In the genomic region with DNA sequence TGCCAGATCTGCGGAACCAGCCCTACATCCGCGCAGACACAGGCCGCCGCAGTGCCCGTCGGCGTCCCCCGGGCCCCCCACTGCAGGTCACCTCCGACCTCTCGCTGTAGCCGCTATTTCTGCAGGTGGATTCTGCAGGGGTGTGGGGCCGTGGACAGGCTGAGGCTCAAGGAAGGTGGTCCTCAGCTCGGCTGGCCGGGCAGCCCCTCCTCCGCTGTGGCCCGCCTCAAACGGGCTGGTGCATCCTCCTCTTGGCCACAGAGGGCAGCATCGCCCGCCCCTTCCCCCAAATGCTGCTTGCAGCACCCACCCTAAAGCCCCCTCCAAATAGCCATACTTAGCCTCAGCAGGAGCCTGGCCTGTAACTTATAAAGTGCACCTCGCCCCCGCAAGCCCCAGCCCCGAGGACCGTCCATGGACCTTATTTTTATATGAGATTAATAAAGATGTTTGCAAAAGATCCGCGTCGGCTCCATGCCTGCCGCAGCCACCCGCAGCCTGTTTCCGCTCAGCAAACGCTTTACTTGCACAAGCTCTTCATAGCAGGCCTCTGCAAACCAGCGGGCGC, we compare ENCODE assay signal across 8 cellular contexts. TPM values are rescaled to one million over a fixed set of nuclear protein-coding genes. Genes with fewer than 3 reads are reported as not detected.
DNase-seq lines count a peak whose midpoint lies in the region; ATAC-seq and TF ChIP-seq lines count a peak whose summit lies in the region.

No MANE protein-coding gene starts in this region.

- H3K9me2 ChIP-seq in Karpas-422 (replicated peaks; ENCODE audit: insufficient read depth, low read length) = no peaks in the 10 kb centered on the region

- H3K36me3 ChIP-seq in DND-41 (ENCODE audit: insufficient read depth, low read length) (peaks cover 63% of the 10 kb centered on the region), Karpas-422 (ENCODE audit: insufficient read depth, low read length) (no peaks in the 10 kb centered on the region), heart left ventricle (peaks cover 0 to 50% (median 6%) of the 10 kb centered on the region in 9 donors)

- DNase-seq in DND-41 = no peak
- peak; percentile 71 for DNase-seq in Karpas-422
- peak; percentile 87 for DNase-seq in activated CD8-positive, alpha-beta T cell treated with anti-CD3 and anti-CD28 coated beads for 36 hours
- DNase-seq in heart left ventricle = peak in 1 of 5 donors; percentile 52
- no peak for DNase-seq in retinal pigment epithelial cell (ENCODE audit: low read depth)
- no peak for DNase-seq in AML-193 (lab: John Stamatoyannopoulos, UW)
- no peak for DNase-seq in NOMO-1 treated with dmso at 0.1 percent for 144 hours (lab: John Stamatoyannopoulos, UW; ENCODE audit: unreplicated experiment)

- POLR2A ChIA-PET in activated CD8-positive, alpha-beta T cell treated with anti-CD3 and anti-CD28 coated beads for 36 hours (lab: Charles Lee) = interaction anchor here (0.7 to 23.2 kb wide), 10 partner anchors 11 to 142 kb away, joined by 3 to 399 read pairs (median 6); a partner anchor contains a TSS

- CTCF ChIA-PET in activated CD8-positive, alpha-beta T cell treated with anti-CD3 and anti-CD28 coated beads for 36 hours (lab: Charles Lee) = interaction anchor here (1.0 to 5.3 kb wide), 11 partner anchors 11 to 111 kb away, joined by 3 to 43 read pairs (median 11); a partner anchor contains a TSS

- H3K4me1 ChIP-seq in DND-41 (ENCODE audit: insufficient read depth, low read length) (no peaks in the 10 kb centered on the region), Karpas-422 (ENCODE audit: low read length) (peaks cover 18% of the 10 kb centered on the region), heart left ventricle (peaks cover 0 to 29% (median 18%) of the 10 kb centered on the region in 12 donors)

- H4K20me1 ChIP-seq in DND-41 (ENCODE audit: insufficient read depth, low read length) = peaks cover 20% of the 10 kb centered on the region
- H4K20me1 ChIP-seq in Karpas-422 (ENCODE audit: insufficient read depth, low read depth, low read length) = no peaks in the 10 kb centered on the region

- H3K4me3 ChIP-seq in DND-41 (ENCODE audit: low read depth in 1 of 2, low read length in 2 of 2) (no peak overlapping the region), Karpas-422 (ENCODE audit: low read length) (peak overlapping the region; percentile 94), heart left ventricle (peak overlapping the region; percentile 24 to 63 (median 54)), retinal pigment epithelial cell (ENCODE audit: low read length) (peak overlapping the region; percentile 62)

- WGBS in heart left ventricle, 4 donors = 5 to 33% (median 17%) methylated on average over 18 to 33 of the region's 33 CpGs

- H3K9ac ChIP-seq in DND-41 (ENCODE audit: low read depth, low read length) (no peak overlapping the region), Karpas-422 (ENCODE audit: low read length) (peak overlapping the region; percentile 91)

- H3K27me3 Mint-ChIP-seq in activated CD8-positive, alpha-beta T cell treated with anti-CD3 and anti-CD28 coated beads for 36 hours = no peaks in the 10 kb centered on the region

- H3K27ac Mint-ChIP-seq in activated CD8-positive, alpha-beta T cell treated with anti-CD3 and anti-CD28 coated beads for 36 hours = peak overlapping the region; percentile 91

- no peak overlapping the region for H2AFZ ChIP-seq in DND-41 (ENCODE audit: low read depth, low read length)
- peak overlapping the region; percentile 88 for H2AFZ ChIP-seq in Karpas-422 (ENCODE audit: low read length)

- no peak for TF ChIP-seq POLR2A in heart left ventricle (IDR thresholded peaks at IDR 0.05)

- H3K4me1 Mint-ChIP-seq in activated CD8-positive, alpha-beta T cell treated with anti-CD3 and anti-CD28 coated beads for 36 hours (ENCODE audit: low read depth) = peaks cover 54% of the 10 kb centered on the region

- peak overlapping the region; percentile 88 for H3K4me3 Mint-ChIP-seq in activated CD8-positive, alpha-beta T cell treated with anti-CD3 and anti-CD28 coated beads for 36 hours

- intact Hi-C loops in activated CD8-positive, alpha-beta T cell treated with anti-CD3 and anti-CD28 coated beads for 36 hours (cut with micrococcal nuclease) = no loop called here
- intact Hi-C loops in heart left ventricle (cut with DNase I) = loop anchor here in 2 of 10 donors (1.0 to 2.0 kb wide), 2 partner anchors 14 to 138 kb away; no protein-coding TSS in a partner anchor

- ATAC-seq in DND-41 (ENCODE audit: insufficient read depth, low read depth) (no peak), heart left ventricle (peak in 3 of 4 donors; percentile 3 to 45 (median 33)), GM18502 (IDR thresholded peaks at IDR 0.05; ENCODE audit: poor library complexity, unreplicated experiment) (no peak)
- ATAC-seq in activated CD8-positive, alpha-beta T cell treated with anti-CD3 and anti-CD28 coated beads for 36 hours = no peak

- H3K27me3 ChIP-seq in DND-41 (ENCODE audit: insufficient read depth, low read length, poor library complexity) (no peaks in the 10 kb centered on the region), Karpas-422 (ENCODE audit: low read length) (no peaks in the 10 kb centered on the region), heart left ventricle (no peaks in the 10 kb centered on the region)

- H3K36me3 Mint-ChIP-seq in activated CD8-positive, alpha-beta T cell treated with anti-CD3 and anti-CD28 coated beads for 36 hours (ENCODE audit: low read depth) = peaks cover 61% of the 10 kb centered on the region

- peak; percentile 13 for TF ChIP-seq CTCF in DND-41 (IDR thresholded peaks at IDR 0.05; ENCODE audit: borderline replicate concordance, extremely low read depth, low read length, poor library complexity, severe bottlenecking)
- TF ChIP-seq CTCF in activated CD8-positive, alpha-beta T cell treated with anti-CD3 and anti-CD28 coated beads for 36 hours (IDR thresholded peaks at IDR 0.05) = peak; percentile 66
- TF ChIP-seq CTCF in heart left ventricle (IDR thresholded peaks at IDR 0.05) = peak in 11 of 12 donors; percentile 23 to 58 (median 42)
- peak; percentile 63 for TF ChIP-seq CTCF in retinal pigment epithelial cell (conservative IDR thresholded peaks at IDR 0.05; ENCODE audit: low read depth, low read length)

- H3K79me2 ChIP-seq in DND-41 (ENCODE audit: insufficient read depth, low read length) (no peaks in the 10 kb centered on the region), Karpas-422 (ENCODE audit: low read length) (peaks cover 8% of the 10 kb centered on the region)

- H3K27ac ChIP-seq in DND-41 (ENCODE audit: low read length) (no peak overlapping the region), Karpas-422 (ENCODE audit: low read length) (peak overlapping the region; percentile 72), heart left ventricle (peak overlapping the region in 10 of 12 donors; percentile 21 to 84 (median 46))

- no peaks in the 10 kb centered on the region for H3K9me3 Mint-ChIP-seq in activated CD8-positive, alpha-beta T cell treated with anti-CD3 and anti-CD28 coated beads for 36 hours

- H3K4me2 ChIP-seq in DND-41 (ENCODE audit: insufficient read depth, low read length) (no peak overlapping the region), Karpas-422 (ENCODE audit: low read depth, low read length, poor library complexity, severe bottlenecking) (peak overlapping the region; percentile 92)

- H3K9me3 ChIP-seq in DND-41 (ENCODE audit: insufficient read depth, low read length, severe bottlenecking) = no peaks in the 10 kb centered on the region
- H3K9me3 ChIP-seq in Karpas-422 (ENCODE audit: low read length) = no peaks in the 10 kb centered on the region
- H3K9me3 ChIP-seq in heart left ventricle = no peaks in the 10 kb centered on the region

RNA-seq across cellular contexts. Expression of a gene that starts 14.9 kb away (rescaled TPM):
- not detected in 2 replicates for total RNA-seq in Karpas-422 (2014; rRNA removed; shearing (Covaris generic); ENCODE audit: low replicate concordance)
- total RNA-seq in activated CD8-positive, alpha-beta T cell treated with anti-CD3 and anti-CD28 coated beads for 36 hours = under 1 TPM; 0.27 to 0.63 TPM
- not detected for total RNA-seq in heart left ventricle
- not detected for polyA plus RNA-seq in heart left ventricle

RNA-seq across cellular contexts. Expression of a gene that starts 25.3 kb away (rescaled TPM):
- not detected in 2 replicates for total RNA-seq in Karpas-422 (2014; rRNA removed; shearing (Covaris generic); ENCODE audit: low replicate concordance)
- total RNA-seq in activated CD8-positive, alpha-beta T cell treated with anti-CD3 and anti-CD28 coated beads for 36 hours = 100 to 1,000 TPM; 285 to 298 TPM
- total RNA-seq in heart left ventricle = 10 to 100 TPM in 5 of 9 donors, 1 to 10 TPM in 4; 6.4 to 52.8 (median 10.3) TPM
- polyA plus RNA-seq in heart left ventricle = 1 to 10 TPM; 5.4 to 7.8 TPM

Comparison
In these comparisons a context has a peak if more than half of its experiments do, and no peak if none do; other contexts are left out.
1. ATAC-seq: peak in heart left ventricle (3 of 4); none in DND-41 (single experiment), activated CD8-positive, alpha-beta T cell treated with anti-CD3 and anti-CD28 coated beads for 36 hours (single experiment) and GM18502 (single experiment).
2. DNase-seq: peak in Karpas-422 (single experiment) and activated CD8-positive, alpha-beta T cell treated with anti-CD3 and anti-CD28 coated beads for 36 hours (single experiment); none in DND-41 (single experiment), retinal pigment epithelial cell (single experiment), AML-193 (0 of 2) and NOMO-1 treated with dmso at 0.1 percent for 144 hours (single experiment).
3. H3K4me3 ChIP-seq: peak in Karpas-422 (single experiment), heart left ventricle (12 of 12) and retinal pigment epithelial cell (single experiment); none in DND-41 (0 of 2).
4. CTCF ChIP-seq: peak in every context shown above with its lines; median percentile 66 in activated CD8-positive, alpha-beta T cell treated with anti-CD3 and anti-CD28 coated beads for 36 hours; 63 in retinal pigment epithelial cell; 42 in heart left ventricle; 13 in DND-41.